22 cellular contexts compared by ENCODE assay signal in genomic region chr10:65415318-65415717, GRCh38.
"Had no signal": no experiment of that assay in that cellular context is flagged by ENCODE, and none has a peak within 500 bp of the region (broad histone marks: within the 10 kb centered on the region; RNA-seq: fewer than 3 reads in every experiment).

No MANE protein-coding gene starts in this region.

- DNase-seq: KBM-7, MG63, NCI-H1092, NCI-H1105 treated with DMSO at 0.1 percent for 48 hours, NCI-H1417 treated with DMSO at 0.1 percent for 48 hours, NCI-H146, NCI-H1694 treated with DMSO at 0.1 percent for 48 hours, NCI-H1930, NCI-H2081, NCI-H2107, NCI-H2227 treated with DMSO at 0.1 percent for 48 hours, NCI-H524, NCI-H69, NCI-H774, Right ventricle myocardium superior, RPMI8226, SIG-M5 had no signal

- H3K4me1 ChIP-seq: SJSA1 had no signal

- H3K27ac ChIP-seq: HL-60, SJSA1, SK-N-MC had no signal

- H3K9me3 ChIP-seq: MG63 had no signal

- FAIRE-seq: HTR-8/SVneo, RCC 7860 had no signal

- H3K27me3 ChIP-seq: MG63, SJSA1 had no signal

- H3K36me3 ChIP-seq: MG63, SJSA1 had no signal

- H3K4me3 ChIP-seq: MG63, SJSA1, SK-N-MC had no signal
